12 cellular contexts compared by ENCODE assay signal in the genomic region with DNA sequence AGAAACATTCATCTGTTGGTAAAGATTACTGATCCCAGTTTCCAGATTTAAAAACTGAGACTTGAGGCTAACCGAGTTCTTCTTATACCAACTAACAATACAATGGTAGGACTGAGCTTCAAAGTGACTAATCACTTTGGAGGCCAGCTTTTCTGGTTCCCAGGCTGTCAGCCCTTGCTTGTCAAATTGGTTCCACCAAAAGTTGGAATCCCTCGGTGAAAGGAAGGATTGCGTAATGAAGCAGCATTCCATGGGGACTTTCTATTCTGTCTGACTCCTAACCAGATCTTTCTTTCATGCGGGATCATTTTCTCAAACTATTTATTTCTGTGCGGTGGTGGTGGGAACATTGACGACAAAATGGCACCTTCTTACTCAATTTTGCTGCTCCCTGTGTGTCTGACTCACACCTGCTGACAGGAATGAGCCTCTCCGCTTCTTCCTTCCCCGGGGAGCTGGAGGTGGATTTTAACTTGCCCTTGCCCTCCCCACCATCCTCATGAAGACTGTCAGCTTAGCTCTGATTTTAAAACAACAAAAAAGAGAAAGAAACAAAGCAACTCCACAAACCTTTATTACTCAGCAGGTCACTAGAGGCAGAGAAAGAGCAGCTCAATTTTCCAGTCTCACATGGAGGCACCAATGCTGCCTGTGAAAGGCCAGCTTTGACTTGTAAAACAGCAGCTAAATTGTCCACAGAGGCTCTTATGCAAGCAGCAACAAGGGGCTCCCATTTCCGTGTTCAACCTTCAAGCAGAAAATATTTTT. TPM values are rescaled to one million over a fixed set of nuclear protein-coding genes. Genes with fewer than 3 reads are reported as not detected.
DNase-seq lines count a peak whose midpoint lies in the region; ATAC-seq, FAIRE-seq and TF ChIP-seq lines count a peak whose summit lies in the region.
"Had no signal": no experiment of that assay in that cellular context is flagged by ENCODE, and none has a peak within 500 bp of the region (broad histone marks: within the 10 kb centered on the region; RNA-seq: fewer than 3 reads in every experiment).

No MANE protein-coding gene starts in this region.

- peaks cover 25 to 62% (median 59%) of the 10 kb centered on the region in 9 donors for H3K4me1 ChIP-seq in heart right ventricle

- peak in 1 of 2 donors; percentile 32 for DNase-seq in heart right ventricle
- DNase-seq in Right ventricle myocardium inferior (ENCODE audit: missing footprints), result no peak
- peak; percentile 37 for DNase-seq in dermis blood vessel endothelial cell
- DNase-seq in medulla oblongata (ENCODE audit: extremely low spot score), result peak; percentile 63
- no peak for DNase-seq in GM12892 (ENCODE audit: insufficient read length)
- DNase-seq in WERI-Rb-1, result no peak
- no peak for DNase-seq in GM20000 (ENCODE audit: low spot score)
- DNase-seq in NCI-H187 treated with DMSO at 0.1 percent for 48 hours (lab: John Stamatoyannopoulos, UW), result no peak
- DNase-seq: activated T-cell treated with anti-CD3 and anti-CD28 coated beads, Interleukin-2, amount 50 U/mL, for 24 hours; CD4-positive, alpha-beta memory T cell; GOT3; NCI-H2171 had no signal

- H3K27ac ChIP-seq in heart right ventricle, result peak overlapping the region in 9 of 10 donors; percentile 14 to 94 (median 76)
- H3K27ac ChIP-seq in WERI-Rb-1, result no peak overlapping the region

- WGBS in heart right ventricle, 2 donors, result 47 to 58% methylated on average over 9 of the region's 9 CpGs

- H3K36me3 ChIP-seq in heart right ventricle (no peaks in the 10 kb centered on the region), WERI-Rb-1 (no peaks in the 10 kb centered on the region)

- H3K4me3 ChIP-seq in heart right ventricle (no peak overlapping the region), WERI-Rb-1 (ENCODE audit: low read depth, low read length) (no peak overlapping the region)

- TF ChIP-seq POLR2A in GM12892 (IDR thresholded peaks at IDR 0.05; ENCODE audit: low read depth, low read length), result no peak

- ATAC-seq in heart right ventricle (no peak), Right ventricle myocardium inferior (no peak)

- H3K9me3 ChIP-seq in heart right ventricle (no peaks in the 10 kb centered on the region), WERI-Rb-1 (ENCODE audit: severe bottlenecking) (no peaks in the 10 kb centered on the region)

- no peak for FAIRE-seq in GM12892 (lab: Jason Lieb, UNC)

- H3K27me3 ChIP-seq in heart right ventricle, result no peaks in the 10 kb centered on the region
- H3K27me3 ChIP-seq in WERI-Rb-1 (ENCODE audit: insufficient read depth, low read depth, severe bottlenecking), result no peaks in the 10 kb centered on the region

- intact Hi-C loops in heart right ventricle (cut with DNase I), result no loop called here
- intact Hi-C loops in Right ventricle myocardium inferior (cut with DNase I), result no loop called here

- TF ChIP-seq CTCF in heart right ventricle (IDR thresholded peaks at IDR 0.05) (no peak), WERI-Rb-1 (IDR thresholded peaks at IDR 0.05; ENCODE audit: low read depth, low read length) (no peak), GM20000 (IDR thresholded peaks at IDR 0.05; ENCODE audit: extremely low read depth, missing control alignments) (no peak)

RNA-seq across cellular contexts. Expression of a gene that starts 32.9 kb away (rescaled TPM):
- 10 to 100 TPM; 26.5 to 59.8 (median 40.0) TPM for total RNA-seq in heart right ventricle
- polyA plus RNA-seq in heart right ventricle, result 1 to 10 TPM; 3.5 to 9.1 TPM
- total RNA-seq in Right ventricle myocardium inferior, result 30.2 TPM
- total RNA-seq in dermis blood vessel endothelial cell, result 32.2 and 35.4 TPM in 2 replicates
- polyA plus RNA-seq in GM12892 (2012; ENCODE audit: missing spikeins), result 0.55 TPM
- polyA plus RNA-seq: CD4-positive, alpha-beta memory T cell had no signal

Comparison
In these comparisons a context has a peak if more than half of its experiments do, and no peak if none do; other contexts are left out.
1. DNase-seq: peak in dermis blood vessel endothelial cell (single experiment) and medulla oblongata (single experiment); none in Right ventricle myocardium inferior (single experiment), GM12892 (single experiment), WERI-Rb-1 (single experiment), GM20000 (single experiment) and NCI-H187 treated with DMSO at 0.1 percent for 48 hours (single experiment).